Comparison of ENCODE assay signal across 8 cellular contexts in the genomic region with DNA sequence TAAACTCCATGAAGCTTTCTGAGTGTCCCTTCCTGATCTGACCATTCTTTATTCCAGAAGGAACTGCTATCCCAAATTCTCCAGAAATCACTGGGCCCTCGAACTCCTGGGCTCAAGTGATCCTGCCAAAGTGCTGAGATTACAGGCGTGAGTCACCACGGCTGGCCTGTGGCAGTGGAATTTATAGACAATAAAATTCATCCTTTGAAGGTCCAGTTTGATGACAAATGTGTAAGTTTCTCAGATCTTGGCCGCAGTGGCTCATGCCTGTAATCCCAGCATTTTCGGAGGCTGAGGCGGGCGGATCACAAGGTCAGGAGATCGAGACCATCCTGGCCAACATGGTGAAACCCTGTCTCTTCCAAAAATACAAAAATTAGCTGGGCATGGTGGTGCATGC.
A peak's percentile ranks its signal among the peaks of the same experiment; 100 is the strongest.
DNase-seq lines count a peak whose midpoint lies in the region; ATAC-seq and TF ChIP-seq lines count a peak whose summit lies in the region.
"Not testable (repeated sequence)": the region's sequence is repeated elsewhere in the genome, so short reads cannot be mapped to it uniquely, and the experiment has no call there.

No MANE protein-coding gene starts in this region.

- TF ChIP-seq CTCF in AG09309 (IDR thresholded peaks at IDR 0.05; ENCODE audit: control insufficient read depth, insufficient read depth, low read depth, low read length, missing control alignments); fibroblast of lung (conservative IDR thresholded peaks at IDR 0.05 in 1 of 2, IDR thresholded peaks at IDR 0.05 in 1 of 2; ENCODE audit: low read depth in 1 of 2, low read length in 2 of 2); nephron (IDR thresholded peaks at IDR 0.05; ENCODE audit: unreplicated experiment in 3 of 3): not testable (repeated sequence)

- H3K9ac ChIP-seq in fibroblast of lung (ENCODE audit: insufficient read depth, low read length), result not testable (repeated sequence)

- H3K4me1 Mint-ChIP-seq in nephron, result peaks cover 39% of the 10 kb centered on the region

- not testable (repeated sequence) for H3K9me3 ChIP-seq in fibroblast of lung (ENCODE audit: control insufficient read depth, insufficient read depth, low read depth, low read length)

- peak; percentile 65 for ATAC-seq in left ventricle myocardium superior

- H3K27me3 ChIP-seq in fibroblast of lung (ENCODE audit: control insufficient read depth, insufficient read depth, low read length), result not testable (repeated sequence)

- not testable (repeated sequence) for H3K36me3 ChIP-seq in fibroblast of lung (ENCODE audit: control insufficient read depth, insufficient read depth, low read length)

- not testable (repeated sequence) for H4K20me1 ChIP-seq in fibroblast of lung (ENCODE audit: control insufficient read depth, extremely low read depth, insufficient read depth, low read length)

- not testable (repeated sequence) for H3K4me1 ChIP-seq in fibroblast of lung (ENCODE audit: control insufficient read depth, extremely low read depth, insufficient read depth, low read length)

- H2AFZ ChIP-seq in fibroblast of lung (ENCODE audit: low read length), result not testable (repeated sequence)

- H3K27ac ChIP-seq in fibroblast of lung (ENCODE audit: insufficient read depth, low read length), result not testable (repeated sequence)

- H3K4me3 ChIP-seq in AG09309 (ENCODE audit: control insufficient read depth, low read depth, low read length); fibroblast of lung (replicated peaks in 1 of 4; ENCODE audit: control extremely low read depth in 1 of 4, insufficient read depth in 1 of 4, low read depth in 3 of 4, low read length in 4 of 4): not testable (repeated sequence)

- peak; percentile 67 for DNase-seq in AG09309 (ENCODE audit: low read depth)
- peak; percentile 83 for DNase-seq in GM04504 (ENCODE audit: low read depth)
- DNase-seq in M059J (ENCODE audit: low read depth), result peak; percentile 83
- peak; percentile 71 for DNase-seq in amniotic epithelial cell (ENCODE audit: low read depth)
- DNase-seq in fibroblast of lung (ENCODE audit: low read depth in 2 of 2), result peak; percentile 47 to 71
- DNase-seq in left ventricle myocardium superior, result peak; percentile 52
- DNase-seq in stromal cell of bone marrow (ENCODE audit: low read depth), result peak; percentile 27

- not testable (repeated sequence) for H3K4me2 ChIP-seq in fibroblast of lung (ENCODE audit: extremely low read depth, insufficient read depth, low read length)

- intact Hi-C loops in left ventricle myocardium superior (cut with micrococcal nuclease), result not testable (repeated sequence)

- peaks cover 30% of the 10 kb centered on the region for H3K27me3 Mint-ChIP-seq in nephron (ENCODE audit: low read depth)

- not testable (repeated sequence) for H3K4me3 Mint-ChIP-seq in nephron

- not testable (repeated sequence) for H3K9me3 Mint-ChIP-seq in nephron

- H3K79me2 ChIP-seq in fibroblast of lung (ENCODE audit: control insufficient read depth, insufficient read depth, low read length), result not testable (repeated sequence)

- H3K36me3 Mint-ChIP-seq in nephron (ENCODE audit: low read depth), result not testable (repeated sequence)

- H3K27ac Mint-ChIP-seq in nephron, result peak overlapping the region in 2 of 3 experiments; percentile 72 to 85

Comparison
In these comparisons a context has a peak if more than half of its experiments do, and no peak if none do; other contexts are left out.
1. DNase-seq: peak in every context shown above with its lines; median percentile 83 in GM04504; 83 in M059J; 71 in amniotic epithelial cell; 67 in AG09309; 59 in fibroblast of lung; 52 in left ventricle myocardium superior; 27 in stromal cell of bone marrow.